Comparison of ENCODE assay signal across 15 cellular contexts in the genomic region with DNA sequence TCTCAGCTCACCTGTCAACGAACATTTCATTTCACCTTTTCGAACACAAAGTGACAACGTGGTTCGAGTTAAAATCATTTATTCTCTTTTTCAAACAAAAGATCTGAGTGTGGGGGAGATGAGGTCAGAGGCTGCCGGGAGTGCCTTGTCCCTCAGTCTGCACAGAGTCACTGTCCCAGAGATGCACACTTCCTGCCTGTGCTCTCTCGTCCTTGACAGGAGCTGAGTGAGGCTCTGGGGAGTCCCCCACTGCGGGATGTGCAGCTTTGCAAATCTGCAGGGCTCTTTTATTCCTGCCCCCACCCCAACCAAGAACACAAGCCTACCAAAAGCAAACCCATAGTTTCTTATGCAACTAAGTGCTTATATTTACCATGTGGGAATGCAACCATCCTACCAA.
A peak's percentile ranks its signal among the peaks of the same experiment; 100 is the strongest.
DNase-seq lines count a peak whose midpoint lies in the region; ATAC-seq and TF ChIP-seq lines count a peak whose summit lies in the region.
"Had no signal": no experiment of that assay in that cellular context is flagged by ENCODE, and none has a peak within 500 bp of the region (broad histone marks: within the 10 kb centered on the region; RNA-seq: fewer than 3 reads in every experiment).

No MANE protein-coding gene starts in this region.

- POLR2A ChIA-PET in HEK293T (lab: Yijun Ruan, JAX), result interaction anchor here (1.0 kb wide), 1 partner anchor 500 kb away, joined by 3 read pairs; the partner anchor contains the start of gene TRAPPC12
- POLR2A ChIA-PET in activated CD4-positive, alpha-beta T cell treated with anti-CD3 and anti-CD28 coated beads for 36 hours (lab: Charles Lee), result no interaction called here

- no peaks in the 10 kb centered on the region for H3K36me3 Mint-ChIP-seq in activated CD4-positive, alpha-beta T cell treated with anti-CD3 and anti-CD28 coated beads for 36 hours (ENCODE audit: low read depth)
- H3K36me3 Mint-ChIP-seq: activated CD8-positive, alpha-beta memory T cell treated with anti-CD3 and anti-CD28 coated beads, Interleukin-2, amount 10 ng/mL, durations not matched to agents 7 days and 5 days had no signal

- intact Hi-C loops in activated CD4-positive, alpha-beta T cell treated with anti-CD3 and anti-CD28 coated beads for 36 hours (cut with DNase I, micrococcal nuclease), result no loop called here

- ATAC-seq in GM18499 (IDR thresholded peaks at IDR 0.05; ENCODE audit: insufficient read depth, unreplicated experiment) (peak; percentile 100), GM19468 (IDR thresholded peaks at IDR 0.05; ENCODE audit: extremely low read depth, unreplicated experiment) (peak; percentile 95), HG02970 (IDR thresholded peaks at IDR 0.05; ENCODE audit: low FRiP score, unreplicated experiment) (peak; percentile 93)
- no peak for ATAC-seq in activated CD4-positive, alpha-beta T cell treated with anti-CD3 and anti-CD28 coated beads for 36 hours
- ATAC-seq: activated CD8-positive, alpha-beta memory T cell treated with anti-CD3 and anti-CD28 coated beads, Interleukin-2, amount 10 ng/mL, durations not matched to agents 7 days and 5 days; K562 had no signal

- H3K4me3 Mint-ChIP-seq in activated CD4-positive, alpha-beta T cell treated with anti-CD3 and anti-CD28 coated beads for 36 hours, result no peak overlapping the region
- H3K4me3 Mint-ChIP-seq: activated CD8-positive, alpha-beta memory T cell treated with anti-CD3 and anti-CD28 coated beads, Interleukin-2, amount 10 ng/mL, durations not matched to agents 7 days and 5 days; neural crest cell had no signal

- H3K27ac Mint-ChIP-seq in activated CD4-positive, alpha-beta T cell treated with anti-CD3 and anti-CD28 coated beads for 36 hours, result no peak overlapping the region
- H3K27ac Mint-ChIP-seq: activated CD8-positive, alpha-beta memory T cell treated with anti-CD3 and anti-CD28 coated beads, Interleukin-2, amount 10 ng/mL, durations not matched to agents 7 days and 5 days had no signal

- CTCF ChIA-PET in HEK293T (lab: Yijun Ruan, JAX), result no interaction called here
- CTCF ChIA-PET in activated CD4-positive, alpha-beta T cell treated with anti-CD3 and anti-CD28 coated beads for 36 hours (lab: Charles Lee), result interaction anchor here (0.8 kb wide), 1 partner anchor 12 kb away, joined by 3 read pairs; no protein-coding TSS in a partner anchor

- H3K9me3 Mint-ChIP-seq in activated CD4-positive, alpha-beta T cell treated with anti-CD3 and anti-CD28 coated beads for 36 hours (ENCODE audit: low read depth), result peaks cover 7% of the 10 kb centered on the region

- no peaks in the 10 kb centered on the region for H3K4me1 Mint-ChIP-seq in activated CD4-positive, alpha-beta T cell treated with anti-CD3 and anti-CD28 coated beads for 36 hours
- H3K4me1 Mint-ChIP-seq: activated CD8-positive, alpha-beta memory T cell treated with anti-CD3 and anti-CD28 coated beads, Interleukin-2, amount 10 ng/mL, durations not matched to agents 7 days and 5 days had no signal

- H3K27me3 Mint-ChIP-seq in activated CD4-positive, alpha-beta T cell treated with anti-CD3 and anti-CD28 coated beads for 36 hours, result peaks cover 4% of the 10 kb centered on the region
- H3K27me3 Mint-ChIP-seq: activated CD8-positive, alpha-beta memory T cell treated with anti-CD3 and anti-CD28 coated beads, Interleukin-2, amount 10 ng/mL, durations not matched to agents 7 days and 5 days had no signal

- DNase-seq in NAMALWA (ENCODE audit: low spot score) (peak; percentile 20), HEK293T (ENCODE audit: extremely low spot score) (no peak), hepatic stellate cell (ENCODE audit: low spot score) (no peak), occipital lobe (lab: John Stamatoyannopoulos, UW) (no peak)
- no peak for DNase-seq in activated CD4-positive, alpha-beta T cell treated with anti-CD3 and anti-CD28 coated beads for 36 hours
- DNase-seq: activated CD8-positive, alpha-beta memory T cell treated with anti-CD3 and anti-CD28 coated beads, Interleukin-2, amount 10 ng/mL, durations not matched to agents 7 days and 5 days; BE2C; NCI-H446; stimulated activated CD4-positive, alpha-beta T cell treated with anti-CD3 and anti-CD28 coated beads, Interleukin-2, amount 100 ng/mL, for 24 hours; testis had no signal

TF ChIP-seq in HEK293T, 16 proteins besides CTCF, POLR2A, EP300 and RAD21:
- TF ChIP-seq BHLHE40 (IDR thresholded peaks at IDR 0.05; ENCODE audit: borderline replicate concordance), result no peak
- TF ChIP-seq ZNF384 (IDR thresholded peaks at IDR 0.05), result no peak
- TF ChIP-seq SUZ12 (IDR thresholded peaks at IDR 0.05), result no peak
- no peak for TF ChIP-seq LEF1 (IDR thresholded peaks at IDR 0.05; ENCODE audit: borderline replicate concordance)
- TF ChIP-seq FOXK2 (IDR thresholded peaks at IDR 0.05), result no peak
- no peak for TF ChIP-seq NFRKB (IDR thresholded peaks at IDR 0.05)
